9 cellular contexts compared by ENCODE assay signal in genomic region chr15:35306361-35306981, GRCh38.
DNase-seq lines count a peak whose midpoint lies in the region; ATAC-seq and TF ChIP-seq lines count a peak whose summit lies in the region.
"Had no signal": no experiment of that assay in that cellular context is flagged by ENCODE, and none has a peak within 500 bp of the region (broad histone marks: within the 10 kb centered on the region; RNA-seq: fewer than 3 reads in every experiment).

No MANE protein-coding gene starts in this region.

- no peaks in the 10 kb centered on the region for H3K27me3 ChIP-seq in thoracic aorta (replicated peaks; ENCODE audit: insufficient read depth)

- peaks cover 25 to 65% of the 10 kb centered on the region in 2 donors for H3K4me1 ChIP-seq in thoracic aorta (ENCODE audit: control insufficient read depth in 1 of 2, low read depth in 2 of 2)

- H3K36me3 Mint-ChIP-seq in HFFc6 (ENCODE audit: low read depth), result no peaks in the 10 kb centered on the region
- H3K36me3 Mint-ChIP-seq: naive thymus-derived CD8-positive, alpha-beta T cell had no signal

- no peaks in the 10 kb centered on the region; the same call in 1 of the 2 replicates for H3K27me3 Mint-ChIP-seq in HFFc6 (ENCODE audit: insufficient read depth)
- H3K27me3 Mint-ChIP-seq: naive thymus-derived CD8-positive, alpha-beta T cell had no signal

- in situ Hi-C loops in astrocyte of the cerebellum (cut with HindIII; ENCODE audit: low sequenced_read_pairs), result no loop called here

- H3K9me3 Mint-ChIP-seq in HFFc6, result no peaks in the 10 kb centered on the region
- H3K9me3 Mint-ChIP-seq: naive thymus-derived CD8-positive, alpha-beta T cell had no signal

- peaks cover 64% of the 10 kb centered on the region for H3K4me1 Mint-ChIP-seq in HFFc6 (ENCODE audit: low read depth)
- H3K4me1 Mint-ChIP-seq: naive thymus-derived CD8-positive, alpha-beta T cell had no signal

- CTCF ChIA-PET in GM10248 (lab: Yijun Ruan, JAX), result interaction anchor here (0.9 to 2.0 kb wide), 4 partner anchors 12 to 27 kb away, joined by 3 to 7 read pairs (median 4); no protein-coding TSS in a partner anchor

- H3K27ac Mint-ChIP-seq in HFFc6, result peak overlapping the region; percentile 83

- POLR2A ChIA-PET in GM10248 (lab: Yijun Ruan, JAX), result no interaction called here

- peak; percentile 78 for ATAC-seq in thoracic aorta (ENCODE audit: insufficient number of reproducible peaks, low FRiP score, low read depth)
- no peak for ATAC-seq in HG03159 (IDR thresholded peaks at IDR 0.05; ENCODE audit: unreplicated experiment)
- no peak for ATAC-seq in HG02642 (IDR thresholded peaks at IDR 0.05; ENCODE audit: poor library complexity, unreplicated experiment)
- ATAC-seq: naive thymus-derived CD8-positive, alpha-beta T cell had no signal

- no peaks in the 10 kb centered on the region for H3K9me3 ChIP-seq in thoracic aorta

- peak overlapping the region; percentile 66 to 73 for H3K27ac ChIP-seq in thoracic aorta

- H3K4me3 Mint-ChIP-seq in HFFc6, result peak overlapping the region; percentile 66
- H3K4me3 Mint-ChIP-seq: naive thymus-derived CD8-positive, alpha-beta T cell had no signal

- TF ChIP-seq CTCF in HFFc6 (IDR thresholded peaks at IDR 0.05) (no peak), astrocyte of the cerebellum (IDR thresholded peaks at IDR 0.05; ENCODE audit: low read depth, low read length, missing control alignments) (no peak), thoracic aorta (IDR thresholded peaks at IDR 0.05) (no peak), GM10248 (IDR thresholded peaks at IDR 0.05; ENCODE audit: control extremely low read depth, extremely low read depth, low read depth, missing control alignments) (no peak)

- no peaks in the 10 kb centered on the region for H3K36me3 ChIP-seq in thoracic aorta

- DNase-seq in HFFc6 (peak; percentile 54), astrocyte of the cerebellum (ENCODE audit: low read depth) (peak; percentile 18), iris pigment epithelial cell (ENCODE audit: low read depth) (peak; percentile 85), thoracic aorta (ENCODE audit: low spot score) (no peak), GM10248 (ENCODE audit: extremely low spot score) (no peak), cortex of kidney (lab: John Stamatoyannopoulos, UW) (no peak)
- DNase-seq: naive thymus-derived CD8-positive, alpha-beta T cell had no signal

- H3K4me3 ChIP-seq in astrocyte of the cerebellum (ENCODE audit: low read depth, low read length), result no peak overlapping the region
- no peak overlapping the region for H3K4me3 ChIP-seq in thoracic aorta

Comparison
In these comparisons a context has a peak if more than half of its experiments do, and no peak if none do; other contexts are left out.
1. DNase-seq: peak in HFFc6 (single experiment), astrocyte of the cerebellum (single experiment) and iris pigment epithelial cell (single experiment); none in thoracic aorta (single experiment), GM10248 (single experiment) and cortex of kidney (single experiment).